ENCODE assay signal across 31 cellular contexts in the genomic region with DNA sequence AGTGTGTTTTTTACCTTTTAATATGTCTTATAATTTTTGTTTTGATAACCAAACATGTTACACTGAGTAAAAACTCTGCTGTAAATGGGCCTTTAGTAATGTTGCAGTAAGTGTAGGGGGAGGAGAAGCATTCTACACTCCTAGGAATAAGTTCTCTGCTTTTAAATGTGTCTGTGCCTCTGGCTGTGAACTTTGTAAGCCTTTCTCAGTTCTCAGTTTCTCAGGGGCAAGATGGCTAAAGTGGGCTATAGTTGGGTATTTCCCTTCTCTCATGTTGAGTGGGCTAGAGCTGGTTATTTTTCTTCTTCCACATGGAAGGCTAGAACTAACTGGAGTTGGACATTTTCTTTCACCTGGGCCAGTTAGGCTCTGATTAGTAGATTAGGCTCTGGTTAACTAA.
"Had no signal": no experiment of that assay in that cellular context is flagged by ENCODE, and none has a peak within 500 bp of the region (broad histone marks: within the 10 kb centered on the region; RNA-seq: fewer than 3 reads in every experiment).

No MANE protein-coding gene starts in this region.

- H3K27me3 ChIP-seq: adrenal gland, body of pancreas, cardiac muscle cell, colonic mucosa, esophagus squamous epithelium, gastroesophageal sphincter, heart right ventricle, hepatocyte had no signal

- H3K4me1 ChIP-seq: adrenal gland, body of pancreas, colonic mucosa, esophagus squamous epithelium, gastroesophageal sphincter, heart right ventricle had no signal

- DNase-seq: activated CD4-positive, alpha-beta memory T cell treated with anti-CD3 and anti-CD28 coated beads for 36 hours; activated CD4-positive, alpha-beta T cell treated with anti-CD3 and anti-CD28 coated beads for 36 hours; activated CD4-positive, alpha-beta T cell treated with anti-CD3 and anti-CD28 coated beads, Interleukin-2, amount 10 ng/mL, durations not matched to agents 24 days and 14 days; activated CD4-positive, CD25-positive, alpha-beta regulatory T cell; activated CD4-positive, CD25-positive, alpha-beta regulatory T cell treated with anti-CD3 and anti-CD28 coated beads, Interleukin-2, amount 50 U/mL, for 72 hours; activated CD8-positive, alpha-beta memory T cell treated with anti-CD3 and anti-CD28 coated beads, Interleukin-2, amount 10 ng/mL, durations not matched to agents 7 days and 5 days; activated CD8-positive, alpha-beta memory T cell treated with anti-CD3 and anti-CD28 coated beads, Interleukin-2, amount 50 U/mL, for 4 hours; activated CD8-positive, alpha-beta T cell treated with anti-CD3 and anti-CD28 coated beads, Interleukin-2, amount 10 ng/mL, durations not matched to agents 7 days and 5 days; activated effector memory CD4-positive, alpha-beta T cell treated with anti-CD3 and anti-CD28 coated beads, Interleukin-2, amount 50 U/mL, for 16 hours; activated naive CD4-positive, alpha-beta T cell treated with anti-CD3 and anti-CD28 coated beads for 36 hours; activated naive CD8-positive, alpha-beta T cell treated with anti-CD3 and anti-CD28 coated beads for 36 hours; activated naive CD8-positive, alpha-beta T cell treated with anti-CD3 and anti-CD28 coated beads, Interleukin-2, amount 50 U/mL, for 24 hours; activated T-cell treated with anti-CD3 and anti-CD28 coated beads, Interleukin-2, amount 50 U/mL, for 1 hour; activated T-cell treated with anti-CD3 and anti-CD28 coated beads, Interleukin-2, amount 50 U/mL, for 48 hours; adrenal gland; amygdala; aorta; body of pancreas; central memory CD4-positive, alpha-beta T cell; cerebellar nuclear complex; colonic mucosa; effector CD8-positive, alpha-beta T cell; esophagus squamous epithelium; foreskin melanocyte; heart right ventricle had no signal

- H3K9me3 ChIP-seq: adrenal gland, body of pancreas, colonic mucosa, esophagus squamous epithelium, gastroesophageal sphincter, heart right ventricle had no signal

- H3K27ac ChIP-seq: adrenal gland, body of pancreas, cardiac muscle cell, colonic mucosa, epithelial cell of prostate, esophagus squamous epithelium, gastroesophageal sphincter, heart right ventricle, hepatocyte had no signal

- H3K79me2 ChIP-seq: hepatocyte had no signal

- H2AFZ ChIP-seq: hepatocyte had no signal

- ATAC-seq: activated CD4-positive, alpha-beta T cell treated with anti-CD3 and anti-CD28 coated beads for 36 hours; activated CD8-positive, alpha-beta memory T cell treated with anti-CD3 and anti-CD28 coated beads, Interleukin-2, amount 10 ng/mL, durations not matched to agents 7 days and 5 days; activated CD8-positive, alpha-beta T cell treated with anti-CD3 and anti-CD28 coated beads, Interleukin-2, amount 10 ng/mL, durations not matched to agents 7 days and 5 days; activated naive CD8-positive, alpha-beta T cell treated with anti-CD3 and anti-CD28 coated beads, Interleukin-2, amount 50 U/mL, for 24 hours; body of pancreas; gastroesophageal sphincter; heart right ventricle had no signal

- H3K36me3 ChIP-seq: adrenal gland, cardiac muscle cell, colonic mucosa, esophagus squamous epithelium, gastroesophageal sphincter, heart right ventricle had no signal

- H3K4me3 ChIP-seq: adrenal gland, body of pancreas, cardiac muscle cell, colonic mucosa, esophagus squamous epithelium, gastroesophageal sphincter, heart right ventricle, hepatocyte had no signal

- H3K4me2 ChIP-seq: hepatocyte had no signal

- FAIRE-seq: endometrium, endothelial cell of umbilical vein had no signal
